1 cellular context compared by ENCODE assay signal in the genomic region with DNA sequence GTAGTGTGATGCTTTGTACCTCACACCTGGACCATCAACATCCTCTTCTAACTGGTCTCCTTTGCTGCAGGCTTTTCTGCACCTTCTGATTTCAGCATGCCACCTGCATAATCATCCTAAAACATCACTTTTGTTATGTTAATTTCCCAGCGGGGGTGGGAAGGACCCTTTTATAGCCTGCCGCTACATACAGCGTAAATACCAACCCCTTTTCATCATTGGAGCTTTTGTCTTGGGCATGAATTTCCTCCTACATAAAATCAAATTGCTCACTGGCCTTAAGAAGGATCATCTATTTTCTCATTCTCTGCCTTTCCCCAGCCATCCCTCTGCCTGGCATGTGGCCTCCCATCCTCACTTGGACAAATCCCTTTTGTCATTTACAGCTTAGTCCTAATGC.
TF ChIP-seq lines count a peak whose summit lies in the region.

No MANE protein-coding gene starts in this region.

TF ChIP-seq in H1, 55 proteins besides CTCF, POLR2A, EP300 and RAD21:
- TF ChIP-seq POLR2AphosphoS5 (IDR thresholded peaks at IDR 0.05; ENCODE audit: low read depth, low read length) (0 out of 2 replicates have a peak, but pooled peaks have one; percentile 21), CHD2 (IDR thresholded peaks at IDR 0.05; ENCODE audit: low read length) (0 out of 2 replicates have a peak, but pooled peaks have one; percentile 41), HDAC6 (IDR thresholded peaks at IDR 0.05; ENCODE audit: low read depth, low read length) (no peak), ASH2L (IDR thresholded peaks at IDR 0.05; ENCODE audit: low read length) (peak; percentile 31), TEAD4 (IDR thresholded peaks at IDR 0.05; ENCODE audit: low read depth, low read length) (peak; percentile 71), SP1 (IDR thresholded peaks at IDR 0.05; ENCODE audit: low read depth, low read length) (0 out of 2 replicates have a peak, but pooled peaks have one; percentile 52), POU5F1 (IDR thresholded peaks at IDR 0.05; ENCODE audit: low read depth, low read length) (peak; percentile 95), FOSL1 (IDR thresholded peaks at IDR 0.05; ENCODE audit: insufficient read depth, low read depth, low read length) (no peak), TAF1 (IDR thresholded peaks at IDR 0.05; ENCODE audit: low read depth, low read length) (0 out of 2 replicates have a peak, but pooled peaks have one; percentile 12), BACH1 (IDR thresholded peaks at IDR 0.05; ENCODE audit: low read length) (no peak), HDAC2 (IDR thresholded peaks at IDR 0.05; ENCODE audit: borderline replicate concordance in 1 of 2, low read depth in 2 of 2, low read length in 2 of 2) (peak; percentile 59 to 85; a peak in 2 of 4 replicates), TCF12 (IDR thresholded peaks at IDR 0.05; ENCODE audit: low read depth, low read length) (peak; percentile 92; the same call in 1 of the 2 replicates), BCL11A (IDR thresholded peaks at IDR 0.05; ENCODE audit: low read depth in 2 of 2, low read length in 2 of 2) (peak; percentile 61 to 68), CREB1 (IDR thresholded peaks at IDR 0.05) (peak; percentile 47; the same call in 1 of the 2 replicates), EZH2 (IDR thresholded peaks at IDR 0.05; ENCODE audit: low read depth, low read length, severe bottlenecking) (no peak)
- TF ChIP-seq, protein P1, sequence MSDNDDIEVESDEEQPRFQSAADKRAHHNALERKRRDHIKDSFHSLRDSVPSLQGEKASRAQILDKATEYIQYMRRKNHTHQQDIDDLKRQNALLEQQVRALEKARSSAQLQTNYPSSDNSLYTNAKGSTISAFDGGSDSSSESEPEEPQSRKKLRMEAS (IDR thresholded peaks at IDR 0.05), result peak; percentile 38; the same call in 1 of the 2 replicates
- TF ChIP-seq, protein P2, sequence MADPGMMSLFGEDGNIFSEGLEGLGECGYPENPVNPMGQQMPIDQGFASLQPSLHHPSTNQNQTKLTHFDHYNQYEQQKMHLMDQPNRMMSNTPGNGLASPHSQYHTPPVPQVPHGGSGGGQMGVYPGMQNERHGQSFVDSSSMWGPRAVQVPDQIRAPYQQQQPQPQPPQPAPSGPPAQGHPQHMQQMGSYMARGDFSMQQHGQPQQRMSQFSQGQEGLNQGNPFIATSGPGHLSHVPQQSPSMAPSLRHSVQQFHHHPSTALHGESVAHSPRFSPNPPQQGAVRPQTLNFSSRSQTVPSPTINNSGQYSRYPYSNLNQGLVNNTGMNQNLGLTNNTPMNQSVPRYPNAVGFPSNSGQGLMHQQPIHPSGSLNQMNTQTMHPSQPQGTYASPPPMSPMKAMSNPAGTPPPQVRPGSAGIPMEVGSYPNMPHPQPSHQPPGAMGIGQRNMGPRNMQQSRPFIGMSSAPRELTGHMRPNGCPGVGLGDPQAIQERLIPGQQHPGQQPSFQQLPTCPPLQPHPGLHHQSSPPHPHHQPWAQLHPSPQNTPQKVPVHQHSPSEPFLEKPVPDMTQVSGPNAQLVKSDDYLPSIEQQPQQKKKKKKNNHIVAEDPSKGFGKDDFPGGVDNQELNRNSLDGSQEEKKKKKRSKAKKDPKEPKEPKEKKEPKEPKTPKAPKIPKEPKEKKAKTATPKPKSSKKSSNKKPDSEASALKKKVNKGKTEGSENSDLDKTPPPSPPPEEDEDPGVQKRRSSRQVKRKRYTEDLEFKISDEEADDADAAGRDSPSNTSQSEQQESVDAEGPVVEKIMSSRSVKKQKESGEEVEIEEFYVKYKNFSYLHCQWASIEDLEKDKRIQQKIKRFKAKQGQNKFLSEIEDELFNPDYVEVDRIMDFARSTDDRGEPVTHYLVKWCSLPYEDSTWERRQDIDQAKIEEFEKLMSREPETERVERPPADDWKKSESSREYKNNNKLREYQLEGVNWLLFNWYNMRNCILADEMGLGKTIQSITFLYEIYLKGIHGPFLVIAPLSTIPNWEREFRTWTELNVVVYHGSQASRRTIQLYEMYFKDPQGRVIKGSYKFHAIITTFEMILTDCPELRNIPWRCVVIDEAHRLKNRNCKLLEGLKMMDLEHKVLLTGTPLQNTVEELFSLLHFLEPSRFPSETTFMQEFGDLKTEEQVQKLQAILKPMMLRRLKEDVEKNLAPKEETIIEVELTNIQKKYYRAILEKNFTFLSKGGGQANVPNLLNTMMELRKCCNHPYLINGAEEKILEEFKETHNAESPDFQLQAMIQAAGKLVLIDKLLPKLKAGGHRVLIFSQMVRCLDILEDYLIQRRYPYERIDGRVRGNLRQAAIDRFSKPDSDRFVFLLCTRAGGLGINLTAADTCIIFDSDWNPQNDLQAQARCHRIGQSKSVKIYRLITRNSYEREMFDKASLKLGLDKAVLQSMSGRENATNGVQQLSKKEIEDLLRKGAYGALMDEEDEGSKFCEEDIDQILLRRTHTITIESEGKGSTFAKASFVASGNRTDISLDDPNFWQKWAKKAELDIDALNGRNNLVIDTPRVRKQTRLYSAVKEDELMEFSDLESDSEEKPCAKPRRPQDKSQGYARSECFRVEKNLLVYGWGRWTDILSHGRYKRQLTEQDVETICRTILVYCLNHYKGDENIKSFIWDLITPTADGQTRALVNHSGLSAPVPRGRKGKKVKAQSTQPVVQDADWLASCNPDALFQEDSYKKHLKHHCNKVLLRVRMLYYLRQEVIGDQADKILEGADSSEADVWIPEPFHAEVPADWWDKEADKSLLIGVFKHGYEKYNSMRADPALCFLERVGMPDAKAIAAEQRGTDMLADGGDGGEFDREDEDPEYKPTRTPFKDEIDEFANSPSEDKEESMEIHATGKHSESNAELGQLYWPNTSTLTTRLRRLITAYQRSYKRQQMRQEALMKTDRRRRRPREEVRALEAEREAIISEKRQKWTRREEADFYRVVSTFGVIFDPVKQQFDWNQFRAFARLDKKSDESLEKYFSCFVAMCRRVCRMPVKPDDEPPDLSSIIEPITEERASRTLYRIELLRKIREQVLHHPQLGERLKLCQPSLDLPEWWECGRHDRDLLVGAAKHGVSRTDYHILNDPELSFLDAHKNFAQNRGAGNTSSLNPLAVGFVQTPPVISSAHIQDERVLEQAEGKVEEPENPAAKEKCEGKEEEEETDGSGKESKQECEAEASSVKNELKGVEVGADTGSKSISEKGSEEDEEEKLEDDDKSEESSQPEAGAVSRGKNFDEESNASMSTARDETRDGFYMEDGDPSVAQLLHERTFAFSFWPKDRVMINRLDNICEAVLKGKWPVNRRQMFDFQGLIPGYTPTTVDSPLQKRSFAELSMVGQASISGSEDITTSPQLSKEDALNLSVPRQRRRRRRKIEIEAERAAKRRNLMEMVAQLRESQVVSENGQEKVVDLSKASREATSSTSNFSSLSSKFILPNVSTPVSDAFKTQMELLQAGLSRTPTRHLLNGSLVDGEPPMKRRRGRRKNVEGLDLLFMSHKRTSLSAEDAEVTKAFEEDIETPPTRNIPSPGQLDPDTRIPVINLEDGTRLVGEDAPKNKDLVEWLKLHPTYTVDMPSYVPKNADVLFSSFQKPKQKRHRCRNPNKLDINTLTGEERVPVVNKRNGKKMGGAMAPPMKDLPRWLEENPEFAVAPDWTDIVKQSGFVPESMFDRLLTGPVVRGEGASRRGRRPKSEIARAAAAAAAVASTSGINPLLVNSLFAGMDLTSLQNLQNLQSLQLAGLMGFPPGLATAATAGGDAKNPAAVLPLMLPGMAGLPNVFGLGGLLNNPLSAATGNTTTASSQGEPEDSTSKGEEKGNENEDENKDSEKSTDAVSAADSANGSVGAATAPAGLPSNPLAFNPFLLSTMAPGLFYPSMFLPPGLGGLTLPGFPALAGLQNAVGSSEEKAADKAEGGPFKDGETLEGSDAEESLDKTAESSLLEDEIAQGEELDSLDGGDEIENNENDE (IDR thresholded peaks at IDR 0.05; ENCODE audit: insufficient replicate concordance, low read length), result peak; percentile 28
